Comparison of ENCODE assay signal across 8 cellular contexts in the genomic region with DNA sequence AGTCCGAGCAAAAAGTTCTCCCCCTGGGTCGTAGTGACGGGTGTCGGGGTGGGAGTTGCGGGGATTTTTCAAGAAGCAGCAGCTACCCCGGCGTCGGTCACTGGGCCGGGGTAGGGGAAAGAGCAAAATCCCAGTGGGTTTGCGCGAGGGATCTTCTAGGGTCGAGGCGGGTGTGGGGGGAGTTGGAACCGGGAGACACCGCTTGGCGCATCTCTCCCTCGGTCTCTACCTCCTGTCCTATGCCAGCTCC. TPM values are rescaled to one million over a fixed set of nuclear protein-coding genes. Genes with fewer than 3 reads are reported as not detected.
DNase-seq lines count a peak whose midpoint lies in the region; ATAC-seq and TF ChIP-seq lines count a peak whose summit lies in the region.

No MANE protein-coding gene starts in this region.

- H3K4me1 ChIP-seq in left ventricle myocardium inferior (peaks cover 60% of the 10 kb centered on the region), mucosa of descending colon (ENCODE audit: low read depth) (peaks cover 29% of the 10 kb centered on the region)

- no peak for DNase-seq in left ventricle myocardium inferior
- DNase-seq in left ventricle myocardium superior, result no peak
- DNase-seq in cardiac fibroblast (ENCODE audit: low read depth in 2 of 2), result no peak
- peak in 1 of 3 donors; percentile 67 for DNase-seq in mucosa of descending colon
- no peak for DNase-seq in SKM-1 (lab: John Stamatoyannopoulos, UW; ENCODE audit: unreplicated experiment)

- peak overlapping the region; percentile 84 for H3K4me3 ChIP-seq in left ventricle myocardium inferior
- peak overlapping the region; percentile 89 for H3K4me3 ChIP-seq in cardiac fibroblast (replicated peaks in 1 of 2; ENCODE audit: low read depth in 2 of 2, low read length in 2 of 2)
- peak overlapping the region; percentile 95 for H3K4me3 ChIP-seq in mucosa of descending colon

- H3K27me3 ChIP-seq in left ventricle myocardium inferior (ENCODE audit: low read depth), result no peaks in the 10 kb centered on the region

- ATAC-seq in left ventricle myocardium superior, result no peak
- ATAC-seq in mucosa of descending colon, result no peak
- no peak for ATAC-seq in GM21526 (IDR thresholded peaks at IDR 0.05; ENCODE audit: low FRiP score, unreplicated experiment)
- no peak for ATAC-seq in GM18867 (IDR thresholded peaks at IDR 0.05; ENCODE audit: unreplicated experiment)
- no peak for ATAC-seq in HG02678 (IDR thresholded peaks at IDR 0.05; ENCODE audit: unreplicated experiment)

- TF ChIP-seq CTCF in left ventricle myocardium inferior (IDR thresholded peaks at IDR 0.05; ENCODE audit: borderline replicate concordance), result no peak
- no peak for TF ChIP-seq CTCF in cardiac fibroblast (IDR thresholded peaks at IDR 0.05; ENCODE audit: low read depth, low read length)
- TF ChIP-seq CTCF in mucosa of descending colon (IDR thresholded peaks at IDR 0.05), result no peak

- intact Hi-C loops in left ventricle myocardium inferior (cut with micrococcal nuclease), result no loop called here
- intact Hi-C loops in left ventricle myocardium superior (cut with micrococcal nuclease), result no loop called here
- intact Hi-C loops in mucosa of descending colon (cut with DNase I, micrococcal nuclease), result no loop called here

- peaks cover 6% of the 10 kb centered on the region for H3K36me3 ChIP-seq in left ventricle myocardium inferior
- no peaks in the 10 kb centered on the region for H3K36me3 ChIP-seq in mucosa of descending colon (ENCODE audit: low read depth)

- H3K27ac ChIP-seq in left ventricle myocardium inferior (replicated peaks), result peak overlapping the region; percentile 100

- H3K9me3 ChIP-seq in left ventricle myocardium inferior (replicated peaks) (no peaks in the 10 kb centered on the region), mucosa of descending colon (no peaks in the 10 kb centered on the region)

RNA-seq across cellular contexts. Expression of a gene that starts 2.3 kb away (rescaled TPM):
- total RNA-seq in left ventricle myocardium inferior (53.9 TPM), left ventricle myocardium superior (65.2 TPM), mucosa of descending colon (10 to 100 TPM; 68.6 to 88.4 (median 73.4) TPM)

RNA-seq across cellular contexts. Expression of a gene that starts 22.1 kb away (rescaled TPM):
- total RNA-seq in left ventricle myocardium inferior, result 28.7 TPM
- total RNA-seq in left ventricle myocardium superior, result 36.0 TPM
- 10 to 100 TPM; 86.8 to 96.4 (median 89.0) TPM for total RNA-seq in mucosa of descending colon

RNA-seq across cellular contexts. Expression of a gene that starts 35.0 kb away (rescaled TPM):
- total RNA-seq in left ventricle myocardium inferior (20.9 TPM), left ventricle myocardium superior (23.6 TPM), mucosa of descending colon (10 to 100 TPM; 47.2 to 58.6 (median 49.1) TPM)

RNA-seq across cellular contexts. Expression of a gene that starts 46.1 kb away (rescaled TPM):
- total RNA-seq in left ventricle myocardium inferior, result not detected
- not detected for total RNA-seq in left ventricle myocardium superior
- total RNA-seq in mucosa of descending colon, result not detected

RNA-seq across cellular contexts. Expression of a gene that starts 51.3 kb away (rescaled TPM):
- total RNA-seq in left ventricle myocardium inferior (12.9 TPM), left ventricle myocardium superior (17.0 TPM), mucosa of descending colon (1 to 10 TPM in 1 of 3 donors, under 1 TPM in 1, not detected in 1; 0.29 to 1.7 TPM)
